Comparison of ENCODE assay signal across 14 cellular contexts in genomic region chr16:48540222-48540900, GRCh38.
"Had no signal": no experiment of that assay in that cellular context is flagged by ENCODE, and none has a peak within 500 bp of the region (broad histone marks: within the 10 kb centered on the region; RNA-seq: fewer than 3 reads in every experiment).

No MANE protein-coding gene starts in this region.

- H3K27ac ChIP-seq: esophagus muscularis mucosa had no signal

- H3K9me3 Mint-ChIP-seq: memory B cell; stimulated activated memory B cell treated with anti-CD40 and anti-IgM and Interleukin-4, amounts not matched to agents 10 μg/mL and 1 μg/mL and 100 μg/mL, for 72 hours; T-helper 2 cell treated with Interferon-gamma antibody and Interleukin-4, amounts not matched to agents 5 μg/mL and 100 μg/mL, for 36 hours had no signal

- ATAC-seq: activated CD4-positive, CD25-positive, alpha-beta regulatory T cell treated with anti-CD3 and anti-CD28 coated beads, Interleukin-2, amount 50 U/mL, for 24 hours; right cardiac atrium; stimulated activated memory B cell treated with anti-CD40 and anti-IgM and Interleukin-4, amounts not matched to agents 10 μg/mL and 1 μg/mL and 100 μg/mL, for 72 hours had no signal

- H3K4me3 Mint-ChIP-seq: activated naive CD8-positive, alpha-beta T cell; memory B cell; stimulated activated memory B cell treated with anti-CD40 and anti-IgM and Interleukin-4, amounts not matched to agents 10 μg/mL and 1 μg/mL and 100 μg/mL, for 72 hours; T-helper 2 cell treated with Interferon-gamma antibody and Interleukin-4, amounts not matched to agents 5 μg/mL and 100 μg/mL, for 36 hours had no signal

- H3K27ac Mint-ChIP-seq: activated naive CD8-positive, alpha-beta T cell; memory B cell; stimulated activated memory B cell treated with anti-CD40 and anti-IgM and Interleukin-4, amounts not matched to agents 10 μg/mL and 1 μg/mL and 100 μg/mL, for 72 hours; T-helper 2 cell treated with Interferon-gamma antibody and Interleukin-4, amounts not matched to agents 5 μg/mL and 100 μg/mL, for 36 hours had no signal

- H3K27me3 Mint-ChIP-seq: activated naive CD8-positive, alpha-beta T cell; memory B cell; stimulated activated memory B cell treated with anti-CD40 and anti-IgM and Interleukin-4, amounts not matched to agents 10 μg/mL and 1 μg/mL and 100 μg/mL, for 72 hours had no signal

- H3K27me3 ChIP-seq: dorsolateral prefrontal cortex, esophagus muscularis mucosa had no signal

- H3K9me3 ChIP-seq: esophagus muscularis mucosa had no signal

- H3K4me2 ChIP-seq: smooth muscle cell had no signal

- DNase-seq: activated CD4-positive, alpha-beta T cell treated with anti-CD3 and anti-CD28 coated beads, Interleukin-2, amount 50 U/mL, for 48 hours; activated effector memory CD4-positive, alpha-beta T cell treated with Interleukin-2 at 50 U/mL for 16 hours; anterior cingulate cortex; cerebellar nuclear complex; dorsolateral prefrontal cortex; right cardiac atrium; trophoblast cell had no signal

- H3K4me3 ChIP-seq: dorsolateral prefrontal cortex, esophagus muscularis mucosa, smooth muscle cell had no signal
